Comparison of ENCODE assay signal across 8 cellular contexts in genomic region chr1:31788138-31788824, GRCh38. TPM values are rescaled to one million over a fixed set of nuclear protein-coding genes. Genes with fewer than 3 reads are reported as not detected.
DNase-seq lines count a peak whose midpoint lies in the region; ATAC-seq and TF ChIP-seq lines count a peak whose summit lies in the region.

No MANE protein-coding gene starts in this region.

- WGBS in right lobe of liver (ENCODE audit: insufficient coverage, low coverage, low lambda C conversion rate, missing lambda C conversion rate) = 0% methylated on average over 4 of the region's 39 CpGs

- H3K36me3 ChIP-seq in A673 (ENCODE audit: insufficient read depth, low read length, poor library complexity, severe bottlenecking) = no peaks in the 10 kb centered on the region
- no peaks in the 10 kb centered on the region for H3K36me3 ChIP-seq in right lobe of liver

- POLR2A ChIA-PET in A673 (lab: Charles Lee; ENCODE audit: low non-redundant PET) = no interaction called here

- H3K27me3 ChIP-seq in A673 (replicated peaks; ENCODE audit: insufficient read depth, low read depth, low read length, poor library complexity) = no peaks in the 10 kb centered on the region
- no peaks in the 10 kb centered on the region for H3K27me3 ChIP-seq in right lobe of liver

- CTCF ChIA-PET in A673 (lab: Charles Lee) = interaction anchor here (0.6 to 2.1 kb wide), 16 partner anchors 22 to 603 kb away, joined by 3 to 23 read pairs (median 8); partner anchors contain the start of gene FABP3

- DNase-seq in A673 (ENCODE audit: low spot score) (peak; percentile 87), NCI-H69 (lab: John Stamatoyannopoulos, UW) (peak; percentile 77), dermis microvascular lymphatic vessel endothelial cell (ENCODE audit: low read depth in 2 of 2) (peak; percentile 83 to 86), right lobe of liver (peak; percentile 88 to 92 (median 91))
- DNase-seq in activated CD4-positive, alpha-beta T cell treated with anti-CD3 and anti-CD28 coated beads, Interleukin-2, amount 50 U/mL, for 4 hours = peak; percentile 79
- peak; percentile 88 for DNase-seq in stimulated activated CD4-positive, alpha-beta T cell treated with anti-CD3 and anti-CD28 coated beads, Interleukin-4, amount 100 ng/mL, for 1 hour

- peak overlapping the region; percentile 70 for H3K27ac ChIP-seq in A673 (ENCODE audit: low read depth, low read length, poor library complexity, severe bottlenecking)
- H3K27ac ChIP-seq in right lobe of liver = peak overlapping the region in 2 of 3 donors; percentile 1 to 34

- no peak for TF ChIP-seq CTCF in A673 (conservative IDR thresholded peaks at IDR 0.05; ENCODE audit: low read depth, low read length)
- TF ChIP-seq CTCF in right lobe of liver (IDR thresholded peaks at IDR 0.05) = no peak

- peak; percentile 64 for ATAC-seq in HG03135 (IDR thresholded peaks at IDR 0.05; ENCODE audit: unreplicated experiment)
- peak; percentile 68 to 89 (median 84) for ATAC-seq in right lobe of liver

- no TSS peak for BruUV-seq in A673 (replicated peaks; lab: Mats Ljungman, UMichigan)

- peak; percentile 68 for TF ChIP-seq POLR2A in GM18526 (IDR thresholded peaks at IDR 0.05; ENCODE audit: extremely low read depth, insufficient read length)
- TF ChIP-seq POLR2A in right lobe of liver (IDR thresholded peaks at IDR 0.05) = peak; percentile 52

- peak overlapping the region; percentile 56 for H3K4me3 ChIP-seq in A673 (ENCODE audit: low read depth, low read length, poor library complexity, severe bottlenecking)
- peak overlapping the region; percentile 46 to 56 (median 51) for H3K4me3 ChIP-seq in right lobe of liver

- H3K4me1 ChIP-seq in A673 (ENCODE audit: insufficient read depth, low read length, poor library complexity, severe bottlenecking) (peaks cover 9% of the 10 kb centered on the region), right lobe of liver (no peaks in the 10 kb centered on the region)

- intact Hi-C loops in A673 (cut with micrococcal nuclease; ENCODE audit: unreplicated experiment) (loop anchor here (5.0 to 10.0 kb wide), 3 partner anchors 126 to 393 kb away; no protein-coding TSS in a partner anchor), right lobe of liver (cut with DNase I) (no loop called here)

- H3K9me3 ChIP-seq in A673 (ENCODE audit: low read depth, low read length, poor library complexity, severe bottlenecking) = no peaks in the 10 kb centered on the region
- H3K9me3 ChIP-seq in right lobe of liver = no peaks in the 10 kb centered on the region

RNA-seq across cellular contexts. Expression of gene ADGRB2, which starts 24.1 kb away (rescaled TPM):
- total RNA-seq in A673 (2021) (5.9 and 8.6 TPM in 2 replicates), dermis microvascular lymphatic vessel endothelial cell (0.26 and 0.51 TPM in 2 replicates), right lobe of liver (under 1 TPM in 2 of 6 experiments, not detected in 4; 0.06 TPM)

RNA-seq across cellular contexts. Expression of gene SPOCD1, which starts 27.5 kb away (rescaled TPM):
- total RNA-seq in A673 (2021) (0.58 and 0.85 TPM in 2 replicates), dermis microvascular lymphatic vessel endothelial cell (2.5 and 4.0 TPM in 2 replicates), right lobe of liver (under 1 TPM in 4 of 6 experiments, not detected in 2; 0.15 to 0.74 (median 0.36) TPM)

Comparison
In these comparisons a context has a peak if more than half of its experiments do, and no peak if none do; other contexts are left out.
1. Peak in every context shown above with its lines: DNase-seq, ATAC-seq, H3K4me3 ChIP-seq and H3K27ac ChIP-seq.